ENCODE assay signal across 18 cellular contexts in genomic region chr5:960551-960950, GRCh38. TPM values are rescaled to one million over a fixed set of nuclear protein-coding genes. Genes with fewer than 3 reads are reported as not detected.
DNase-seq lines count a peak whose midpoint lies in the region; ATAC-seq and TF ChIP-seq lines count a peak whose summit lies in the region.
"Had no signal": no experiment of that assay in that cellular context is flagged by ENCODE, and none has a peak within 500 bp of the region (broad histone marks: within the 10 kb centered on the region; RNA-seq: fewer than 3 reads in every experiment).

No MANE protein-coding gene starts in this region.

- H3K4me3 Mint-ChIP-seq in chondrocyte (ENCODE audit: unreplicated experiment) (no peak overlapping the region), nephron progenitor cell (no peak overlapping the region)
- H3K4me3 Mint-ChIP-seq in activated T-helper 17 cell treated with anti-CD3 and anti-CD28 coated beads, Interleukin-2, amount 50 U/mL, for 72 hours: no peak overlapping the region
- H3K4me3 Mint-ChIP-seq: activated naive CD8-positive, alpha-beta T cell treated with anti-CD3 and anti-CD28 coated beads, Interleukin-2, amount 50 U/mL, for 24 hours; naive B cell had no signal

- intact Hi-C loops in right cardiac atrium (cut with DNase I) (no loop called here), left ventricle myocardium superior (cut with micrococcal nuclease) (no loop called here)

- 67% methylated on average over 7 of the region's 7 CpGs for WGBS in right cardiac atrium

- H3K4me1 Mint-ChIP-seq in chondrocyte (ENCODE audit: low read depth): peaks cover 23% of the 10 kb centered on the region
- peaks cover 47% of the 10 kb centered on the region for H3K4me1 Mint-ChIP-seq in nephron progenitor cell
- peaks cover 16% of the 10 kb centered on the region for H3K4me1 Mint-ChIP-seq in activated T-helper 17 cell treated with anti-CD3 and anti-CD28 coated beads, Interleukin-2, amount 50 U/mL, for 72 hours

- no peaks in the 10 kb centered on the region for H3K9me3 ChIP-seq in right cardiac atrium (ENCODE audit: control insufficient read depth, low read length)
- H3K9me3 ChIP-seq: MG63, SJSA1, stomach had no signal

- H3K27ac Mint-ChIP-seq in chondrocyte (ENCODE audit: unreplicated experiment) (no peak overlapping the region), nephron progenitor cell (peak overlapping the region; percentile 85)
- no peak overlapping the region for H3K27ac Mint-ChIP-seq in activated T-helper 17 cell treated with anti-CD3 and anti-CD28 coated beads, Interleukin-2, amount 50 U/mL, for 72 hours
- H3K27ac Mint-ChIP-seq: activated naive CD8-positive, alpha-beta T cell treated with anti-CD3 and anti-CD28 coated beads, Interleukin-2, amount 50 U/mL, for 24 hours; naive B cell had no signal

- no peak overlapping the region for H3K27ac ChIP-seq in right cardiac atrium (ENCODE audit: low read length)
- H3K27ac ChIP-seq: SJSA1 had no signal

- H3K9me3 Mint-ChIP-seq in chondrocyte (ENCODE audit: low read depth): no peaks in the 10 kb centered on the region
- no peaks in the 10 kb centered on the region for H3K9me3 Mint-ChIP-seq in nephron progenitor cell
- no peaks in the 10 kb centered on the region for H3K9me3 Mint-ChIP-seq in activated T-helper 17 cell treated with anti-CD3 and anti-CD28 coated beads, Interleukin-2, amount 50 U/mL, for 72 hours
- H3K9me3 Mint-ChIP-seq: activated naive CD8-positive, alpha-beta T cell treated with anti-CD3 and anti-CD28 coated beads, Interleukin-2, amount 50 U/mL, for 24 hours; naive B cell had no signal

- ATAC-seq in right cardiac atrium (no peak), left ventricle myocardium superior (no peak), HG03280 (IDR thresholded peaks at IDR 0.05; ENCODE audit: unreplicated experiment) (no peak)
- no peak for ATAC-seq in activated T-helper 17 cell treated with anti-CD3 and anti-CD28 coated beads, Interleukin-2, amount 50 U/mL, for 72 hours (replicated peaks)
- ATAC-seq: activated naive CD8-positive, alpha-beta T cell treated with anti-CD3 and anti-CD28 coated beads, Interleukin-2, amount 50 U/mL, for 24 hours; esophagus mucosa had no signal

- H3K27me3 Mint-ChIP-seq in chondrocyte (ENCODE audit: low read depth) (peaks cover 54% of the 10 kb centered on the region), nephron progenitor cell (ENCODE audit: low read depth, poor library complexity) (peaks cover 5% of the 10 kb centered on the region)
- peaks cover 24% of the 10 kb centered on the region for H3K27me3 Mint-ChIP-seq in activated T-helper 17 cell treated with anti-CD3 and anti-CD28 coated beads, Interleukin-2, amount 50 U/mL, for 72 hours

- no peaks in the 10 kb centered on the region for H3K36me3 Mint-ChIP-seq in chondrocyte (ENCODE audit: low read depth)
- H3K36me3 Mint-ChIP-seq in nephron progenitor cell (ENCODE audit: low read depth): no peaks in the 10 kb centered on the region
- H3K36me3 Mint-ChIP-seq in activated T-helper 17 cell treated with anti-CD3 and anti-CD28 coated beads, Interleukin-2, amount 50 U/mL, for 72 hours (ENCODE audit: low read depth): no peaks in the 10 kb centered on the region
- H3K36me3 Mint-ChIP-seq: naive B cell had no signal

- DNase-seq in right cardiac atrium (peak in 2 of 3 donors; percentile 47 to 66), left ventricle myocardium superior (no peak), chondrocyte (ENCODE audit: low spot score) (peak; percentile 69), nephron progenitor cell (no peak), NCI-H510A treated with DMSO at 0.1 percent for 48 hours (lab: John Stamatoyannopoulos, UW) (no peak), DMS153 treated with DMSO at 0.1 percent for 48 hours (lab: John Stamatoyannopoulos, UW; ENCODE audit: unreplicated experiment) (no peak)
- DNase-seq: activated CD4-positive, alpha-beta T cell treated with anti-CD3 and anti-CD28 coated beads for 48 hours; activated naive CD8-positive, alpha-beta T cell treated with anti-CD3 and anti-CD28 coated beads, Interleukin-2, amount 50 U/mL, for 24 hours; MG63; naive B cell; NCI-H187; NCI-H524 treated with DMSO at 0.1 percent for 48 hours; stomach had no signal

- TF ChIP-seq CTCF in chondrocyte (IDR thresholded peaks at IDR 0.05): no peak
- no peak for TF ChIP-seq CTCF in nephron progenitor cell (IDR thresholded peaks at IDR 0.05)

- no peaks in the 10 kb centered on the region for H3K27me3 ChIP-seq in right cardiac atrium (ENCODE audit: control insufficient read depth, insufficient read depth)
- H3K27me3 ChIP-seq: MG63 had no signal

- H3K4me1 ChIP-seq in right cardiac atrium (ENCODE audit: control insufficient read depth, insufficient read depth, low read length): peaks cover 4% of the 10 kb centered on the region

- no peak overlapping the region for H3K4me3 ChIP-seq in right cardiac atrium (ENCODE audit: low read length)
- H3K4me3 ChIP-seq: lung, MG63, SJSA1, stomach had no signal

RNA-seq across cellular contexts. Expression of gene NKD2, which starts 48.1 kb away (rescaled TPM):
- total RNA-seq in right cardiac atrium: 1 to 10 TPM; 1.9 to 8.6 (median 3.1) TPM
- 2.6 TPM for polyA plus RNA-seq in right cardiac atrium
- 3.4 TPM for total RNA-seq in left ventricle myocardium superior
- not detected in 3 replicates for total RNA-seq in chondrocyte
- total RNA-seq in activated T-helper 17 cell treated with anti-CD3 and anti-CD28 coated beads, Interleukin-2, amount 50 U/mL, for 72 hours: 1 to 10 TPM in 1 of 2 donors, under 1 TPM in 1; 0.37 to 1.2 TPM

Comparison
In these comparisons a context has a peak if more than half of its experiments do, and no peak if none do; other contexts are left out.
1. DNase-seq: peak in right cardiac atrium (2 of 3) and chondrocyte (single experiment); none in left ventricle myocardium superior (single experiment), nephron progenitor cell (single experiment), NCI-H510A treated with DMSO at 0.1 percent for 48 hours (single experiment) and DMS153 treated with DMSO at 0.1 percent for 48 hours (single experiment).